Comparison of ENCODE assay signal across 22 cellular contexts in genomic region chr21:33825419-33825818, GRCh38.
DNase-seq lines count a peak whose midpoint lies in the region; ATAC-seq, FAIRE-seq and TF ChIP-seq lines count a peak whose summit lies in the region.
"Had no signal": no experiment of that assay in that cellular context is flagged by ENCODE, and none has a peak within 500 bp of the region (broad histone marks: within the 10 kb centered on the region; RNA-seq: fewer than 3 reads in every experiment).

No MANE protein-coding gene starts in this region.

- no peaks in the 10 kb centered on the region for H3K9me3 ChIP-seq in SK-N-MC (ENCODE audit: low read depth, low read length)
- no peaks in the 10 kb centered on the region for H3K9me3 ChIP-seq in esophagus muscularis mucosa
- H3K9me3 ChIP-seq in thyroid gland = no peaks in the 10 kb centered on the region
- H3K9me3 ChIP-seq: adrenal gland, MG63 had no signal

- 76% methylated on average over 3 of the region's 3 CpGs for WGBS in esophagus muscularis mucosa
- 79 to 85% methylated on average over 3 of the region's 3 CpGs for WGBS in thyroid gland, 2 donors

- H3K36me3 Mint-ChIP-seq in nephron (ENCODE audit: low read depth) = peaks cover 53% of the 10 kb centered on the region
- H3K36me3 Mint-ChIP-seq: stimulated activated effector memory CD8-positive, alpha-beta T cell treated with anti-CD3 and anti-CD28 coated beads, Interleukin-12 subunit alpha, Interleukin-12 subunit beta, amount 100 ng/mL, for 72 hours had no signal

- no peaks in the 10 kb centered on the region for H3K9me3 Mint-ChIP-seq in nephron
- H3K9me3 Mint-ChIP-seq: central memory CD8-positive, alpha-beta T cell; stimulated activated effector memory CD8-positive, alpha-beta T cell treated with anti-CD3 and anti-CD28 coated beads, Interleukin-12 subunit alpha, Interleukin-12 subunit beta, amount 100 ng/mL, for 72 hours had no signal

- H3K4me3 Mint-ChIP-seq in nephron = peak overlapping the region in 1 of 3 experiments; percentile 42
- H3K4me3 Mint-ChIP-seq: CD4-positive, alpha-beta memory T cell; central memory CD8-positive, alpha-beta T cell; stimulated activated effector memory CD8-positive, alpha-beta T cell treated with anti-CD3 and anti-CD28 coated beads, Interleukin-12 subunit alpha, Interleukin-12 subunit beta, amount 100 ng/mL, for 72 hours had no signal

- no peaks in the 10 kb centered on the region for H3K27me3 ChIP-seq in esophagus muscularis mucosa
- no peaks in the 10 kb centered on the region for H3K27me3 ChIP-seq in thyroid gland
- H3K27me3 ChIP-seq: adrenal gland, MG63 had no signal

- no peak for TF ChIP-seq EP300 in esophagus muscularis mucosa (IDR thresholded peaks at IDR 0.05)

- TF ChIP-seq POLR2A in esophagus muscularis mucosa (IDR thresholded peaks at IDR 0.05; ENCODE audit: low read depth) (no peak), thyroid gland (IDR thresholded peaks at IDR 0.05) (no peak)

- H3K4me3 ChIP-seq in SK-N-MC (no peak overlapping the region), esophagus muscularis mucosa (no peak overlapping the region), thyroid gland (replicated peaks in 1 of 3) (no peak overlapping the region)
- H3K4me3 ChIP-seq: adrenal gland, MG63 had no signal

- H3K36me3 ChIP-seq in SK-N-MC (ENCODE audit: insufficient read depth, low read length) (peaks cover 25% of the 10 kb centered on the region), esophagus muscularis mucosa (peaks cover 0 to 41% (median 10%) of the 10 kb centered on the region in 4 donors), thyroid gland (no peaks in the 10 kb centered on the region)

- intact Hi-C loops in esophagus muscularis mucosa (cut with DNase I) = loop anchor here (10.0 kb wide), 1 partner anchor 181 kb away; the partner anchor contains the start of genes CRYZL1 and ITSN1
- intact Hi-C loops in thyroid gland (cut with DNase I) = no loop called here
- intact Hi-C loops in left colon (cut with DNase I, micrococcal nuclease) = no loop called here

- no peaks in the 10 kb centered on the region for H3K27me3 Mint-ChIP-seq in nephron (ENCODE audit: low read depth)

- TF ChIP-seq CTCF in esophagus muscularis mucosa (IDR thresholded peaks at IDR 0.05) = no peak
- TF ChIP-seq CTCF in nephron (IDR thresholded peaks at IDR 0.05; ENCODE audit: unreplicated experiment in 3 of 3) = no peak
- no peak for TF ChIP-seq CTCF in thyroid gland (IDR thresholded peaks at IDR 0.05)

- H3K27ac ChIP-seq in SK-N-MC (peak overlapping the region; percentile 58; the same call in 1 of the 2 replicates), esophagus muscularis mucosa (replicated peaks in 1 of 4) (peak overlapping the region in 3 of 4 donors; percentile 1 to 50 (median 30)), thyroid gland (peak overlapping the region; percentile 29 to 78 (median 73))
- H3K27ac ChIP-seq: WERI-Rb-1 had no signal

- FAIRE-seq in GM19239 (lab: Jason Lieb, UNC) = no peak

- DNase-seq in SK-N-MC (ENCODE audit: low read depth, low spot score) (no peak), esophagus muscularis mucosa (ENCODE audit: extremely low spot score) (no peak), thyroid gland (no peak), GM19239 (ENCODE audit: insufficient read length, low spot score) (no peak), left colon (no peak), cerebellar cortex (ENCODE audit: low spot score) (no peak), left lobe of liver (ENCODE audit: low spot score) (no peak)
- DNase-seq: activated effector memory CD4-positive, alpha-beta T cell treated with anti-CD3 and anti-CD28 coated beads, Interleukin-2, amount 50 U/mL, for 16 hours; adrenal gland; CD4-positive, alpha-beta memory T cell; effector CD8-positive, alpha-beta T cell; GOT3; head of caudate nucleus; NCI-H1417 treated with DMSO at 0.1 percent for 48 hours; NCI-H774; SIG-M5; trophoblast cell; WERI-Rb-1 had no signal

- peaks cover 57% of the 10 kb centered on the region for H3K4me1 Mint-ChIP-seq in nephron
- H3K4me1 Mint-ChIP-seq: CD4-positive, alpha-beta memory T cell; central memory CD8-positive, alpha-beta T cell; stimulated activated effector memory CD8-positive, alpha-beta T cell treated with anti-CD3 and anti-CD28 coated beads, Interleukin-12 subunit alpha, Interleukin-12 subunit beta, amount 100 ng/mL, for 72 hours had no signal

- no peak for ATAC-seq in left colon
- no peak for ATAC-seq in left lobe of liver
- ATAC-seq: stimulated activated effector memory CD8-positive, alpha-beta T cell treated with anti-CD3 and anti-CD28 coated beads, Interleukin-12 subunit alpha, Interleukin-12 subunit beta, amount 100 ng/mL, for 72 hours had no signal

- H3K4me1 ChIP-seq in esophagus muscularis mucosa (peaks cover 10 to 46% (median 37%) of the 10 kb centered on the region in 4 donors), thyroid gland (peaks cover 47 to 67% of the 10 kb centered on the region in 2 donors)

- H3K27ac Mint-ChIP-seq in nephron = peak overlapping the region; percentile 55 to 96 (median 79)
- H3K27ac Mint-ChIP-seq: CD4-positive, alpha-beta memory T cell; stimulated activated effector memory CD8-positive, alpha-beta T cell treated with anti-CD3 and anti-CD28 coated beads, Interleukin-12 subunit alpha, Interleukin-12 subunit beta, amount 100 ng/mL, for 72 hours had no signal

- H3K9ac ChIP-seq in SK-N-MC (ENCODE audit: insufficient read length) = no peak overlapping the region
